8 cellular contexts compared by ENCODE assay signal in genomic region chr3:113532698-113533533, GRCh38. TPM values are rescaled to one million over a fixed set of nuclear protein-coding genes. Genes with fewer than 3 reads are reported as not detected.
DNase-seq lines count a peak whose midpoint lies in the region; ATAC-seq and TF ChIP-seq lines count a peak whose summit lies in the region.

No MANE protein-coding gene starts in this region.

- ATAC-seq in GM18873 (IDR thresholded peaks at IDR 0.05; ENCODE audit: low FRiP score, unreplicated experiment) (peak; percentile 27), HG03175 (IDR thresholded peaks at IDR 0.05; ENCODE audit: unreplicated experiment) (peak; percentile 41), lung (ENCODE audit: insufficient read depth, low FRiP score) (peak; percentile 43)

- CTCF ChIA-PET in AG04450 (lab: Charles Lee): no interaction called here

- POLR2A ChIA-PET in AG04450 (lab: Yijun Ruan, JAX): no interaction called here

- H3K9me3 ChIP-seq in AG04450 (ENCODE audit: control insufficient read depth, insufficient read depth, low read length) (no peaks in the 10 kb centered on the region), WERI-Rb-1 (ENCODE audit: severe bottlenecking) (no peaks in the 10 kb centered on the region), lung (ENCODE audit: control insufficient read depth in 2 of 2, insufficient read depth in 1 of 2, low read length in 1 of 2) (no peaks in the 10 kb centered on the region)

- peaks cover 67% of the 10 kb centered on the region for H3K27me3 Mint-ChIP-seq in chondrocyte (ENCODE audit: low read depth)

- peaks cover 0 to 3% of the 10 kb centered on the region in 2 donors for H3K4me1 ChIP-seq in lung (ENCODE audit: control insufficient read depth in 2 of 2, insufficient read depth in 2 of 2, low read length in 2 of 2)

- H3K27ac ChIP-seq in AG04450 (ENCODE audit: low read depth, low read length): no peak overlapping the region
- H3K27ac ChIP-seq in WERI-Rb-1: no peak overlapping the region
- peak overlapping the region in 1 of 2 donors; percentile 78 for H3K27ac ChIP-seq in lung (ENCODE audit: low read depth in 1 of 2, low read length in 1 of 2)

- no peak overlapping the region for H3K27ac Mint-ChIP-seq in chondrocyte (ENCODE audit: unreplicated experiment)

- H3K36me3 ChIP-seq in WERI-Rb-1: no peaks in the 10 kb centered on the region
- no peaks in the 10 kb centered on the region for H3K36me3 ChIP-seq in lung (ENCODE audit: control insufficient read depth in 2 of 2, insufficient read depth in 2 of 2, low read length in 2 of 2)

- peak overlapping the region; percentile 85 for H3K4me3 Mint-ChIP-seq in chondrocyte (ENCODE audit: unreplicated experiment)

- TF ChIP-seq CTCF in AG04450 (IDR thresholded peaks at IDR 0.05; ENCODE audit: low read depth, low read length) (no peak; the same call in 1 of the 2 replicates), WERI-Rb-1 (IDR thresholded peaks at IDR 0.05; ENCODE audit: low read depth, low read length) (no peak; the same call in 1 of the 2 replicates), chondrocyte (IDR thresholded peaks at IDR 0.05) (peak; percentile 19), lung (IDR thresholded peaks at IDR 0.05; ENCODE audit: control extremely low read depth, extremely low read depth) (no peak)

- H3K4me1 Mint-ChIP-seq in chondrocyte (ENCODE audit: low read depth): peaks cover 26% of the 10 kb centered on the region

- 0 to 1% methylated on average over 60 to 66 of the region's 66 CpGs for whole genome bisulfite sequencing in lung, 2 donors

- no peaks in the 10 kb centered on the region for H3K9me3 Mint-ChIP-seq in chondrocyte (ENCODE audit: low read depth)

- H3K4me3 ChIP-seq in AG04450 (ENCODE audit: low read depth, low read length): peak overlapping the region; percentile 55
- H3K4me3 ChIP-seq in WERI-Rb-1 (ENCODE audit: low read depth, low read length): peak overlapping the region; percentile 40
- peak overlapping the region; percentile 57 for H3K4me3 ChIP-seq in lung

- H3K27me3 ChIP-seq in AG04450 (ENCODE audit: control insufficient read depth, insufficient read depth, low read length): peaks cover 58% of the 10 kb centered on the region
- peaks cover 45% of the 10 kb centered on the region for H3K27me3 ChIP-seq in WERI-Rb-1 (ENCODE audit: insufficient read depth, low read depth, severe bottlenecking)
- H3K27me3 ChIP-seq in lung (ENCODE audit: control insufficient read depth, insufficient read depth): no peaks in the 10 kb centered on the region

- DNase-seq in AG04450 (ENCODE audit: low read depth, low spot score) (no peak), WERI-Rb-1 (peak; percentile 13), chondrocyte (ENCODE audit: low spot score) (no peak), lung (ENCODE audit: low spot score) (no peak), middle frontal gyrus (ENCODE audit: extremely low spot score, low spot score) (no peak)
- DNase-seq in stimulated activated CD8-positive, alpha-beta memory T cell treated with anti-CD3 and anti-CD28 coated beads, Interleukin-4, amount 100 ng/mL, for 24 hours (ENCODE audit: low read depth): peak; percentile 13

- peaks cover 2% of the 10 kb centered on the region for H3K36me3 Mint-ChIP-seq in chondrocyte (ENCODE audit: low read depth)

RNA-seq across cellular contexts. Expression of gene SIDT1, which starts 0.6 kb away (rescaled TPM):
- polyA plus RNA-seq in AG04450 (2011; rRNA removed) (not detected in 2 replicates), lung (1 to 10 TPM; 1.0 to 4.1 TPM)
- not detected in 2 replicates for polyA minus RNA-seq in AG04450 (2011; rRNA and poly(A)+ RNA removed)
- total RNA-seq in chondrocyte (not detected in 3 replicates), lung (10 to 100 TPM in 1 of 2 donors, 1 to 10 TPM in 1; 5.0 to 16.3 TPM)

RNA-seq across cellular contexts. Expression of gene SPICE1, which starts 18.0 kb away (rescaled TPM):
- polyA plus RNA-seq in AG04450 (2011; rRNA removed): 5.2 and 8.1 TPM in 2 replicates
- 3.4 and 7.9 TPM in 2 replicates for polyA minus RNA-seq in AG04450 (2011; rRNA and poly(A)+ RNA removed)
- 8.8 to 19.5 TPM (median 9.3 TPM) in 3 replicates for total RNA-seq in chondrocyte
- total RNA-seq in lung: 10 to 100 TPM; 10.2 to 48.5 TPM
- polyA plus RNA-seq in lung: 1 to 10 TPM; 2.9 to 4.3 TPM

Comparison
In these comparisons a context has a peak if more than half of its experiments do, and no peak if none do; other contexts are left out.
1. DNase-seq: peak in WERI-Rb-1 (single experiment) and stimulated activated CD8-positive, alpha-beta memory T cell treated with anti-CD3 and anti-CD28 coated beads, Interleukin-4, amount 100 ng/mL, for 24 hours (single experiment); none in AG04450 (single experiment), chondrocyte (single experiment), lung (single experiment) and middle frontal gyrus (single experiment).
2. Peak in every context shown above with its lines, with median percentiles within 50 percentile points of each other: H3K4me3 ChIP-seq and ATAC-seq.